In the genomic region with DNA sequence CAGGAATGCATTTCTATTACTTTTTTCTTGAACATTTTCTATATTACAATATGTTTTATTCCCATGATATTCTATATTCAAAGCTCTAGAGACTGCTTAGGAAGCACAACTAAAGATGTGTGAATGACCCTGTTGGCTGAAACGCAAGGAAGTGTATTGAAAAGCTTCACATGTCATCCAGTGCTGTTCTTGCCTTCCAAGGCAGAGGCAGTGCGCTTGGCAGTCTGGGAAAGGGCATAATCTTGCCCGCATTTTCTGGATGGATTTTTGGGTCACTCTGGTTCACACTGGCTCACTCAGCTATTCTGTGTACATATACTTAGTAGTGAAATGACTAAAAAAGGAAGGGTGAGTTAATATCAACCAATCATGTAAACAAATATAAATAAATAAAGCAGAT, we compare ENCODE assay signal across 16 cellular contexts.
DNase-seq lines count a peak whose midpoint lies in the region; TF ChIP-seq lines count a peak whose summit lies in the region.
"Had no signal": no experiment of that assay in that cellular context is flagged by ENCODE, and none has a peak within 500 bp of the region (broad histone marks: within the 10 kb centered on the region; RNA-seq: fewer than 3 reads in every experiment).

No MANE protein-coding gene starts in this region.

- DNase-seq in G401 (ENCODE audit: low spot score): peak; percentile 53
- peak; percentile 31 to 57 for DNase-seq in NCI-H446 (lab: John Stamatoyannopoulos, UW)
- peak; percentile 14 for DNase-seq in dedifferentiated amniotic fluid mesenchymal stem cell (ENCODE audit: extremely low spot score)
- DNase-seq in neural progenitor cell (ENCODE audit: low spot score): no peak
- no peak for DNase-seq in activated CD4-positive, alpha-beta T cell treated with anti-CD3 and anti-CD28 coated beads for 1 hour
- DNase-seq in ureter (ENCODE audit: low spot score): no peak
- DNase-seq in activated CD8-positive, alpha-beta memory T cell treated with anti-CD3 and anti-CD28 coated beads for 24 hours: no peak
- DNase-seq: CD4-positive, alpha-beta memory T cell; DMS79; GDM1; Karpas-422; NCI-H1417; NCI-H2029 treated with DMSO at 0.1 percent for 48 hours; NCI-H226 had no signal

- H3K9me3 Mint-ChIP-seq in neural progenitor cell: no peaks in the 10 kb centered on the region
- H3K9me3 Mint-ChIP-seq: CD4-positive, alpha-beta memory T cell had no signal

- no peaks in the 10 kb centered on the region for H3K27me3 ChIP-seq in neural progenitor cell
- H3K27me3 ChIP-seq: SJSA1 had no signal

- peaks cover 27% of the 10 kb centered on the region for H3K36me3 Mint-ChIP-seq in neural progenitor cell

- no peak overlapping the region for H3K9ac ChIP-seq in neural progenitor cell

- H3K27ac ChIP-seq in neural progenitor cell: no peak overlapping the region
- H3K27ac ChIP-seq: SJSA1 had no signal

- H2AFZ ChIP-seq in neural progenitor cell (replicated peaks): no peak overlapping the region

- H3K27ac Mint-ChIP-seq in neural progenitor cell: peak overlapping the region; percentile 38
- H3K27ac Mint-ChIP-seq: B cell; CD4-positive, alpha-beta memory T cell had no signal

- no peaks in the 10 kb centered on the region for H4K20me1 ChIP-seq in neural progenitor cell (ENCODE audit: low read depth)

- no peaks in the 10 kb centered on the region for H3K79me2 ChIP-seq in neural progenitor cell (ENCODE audit: low read depth)

- H3K36me3 ChIP-seq in neural progenitor cell: no peaks in the 10 kb centered on the region

- no peak overlapping the region for H3K4me3 ChIP-seq in neural progenitor cell
- H3K4me3 ChIP-seq: SJSA1 had no signal

- H3K4me1 Mint-ChIP-seq in neural progenitor cell: peaks cover 29% of the 10 kb centered on the region

- no peaks in the 10 kb centered on the region for H3K9me3 ChIP-seq in neural progenitor cell (ENCODE audit: low read depth)
- H3K9me3 ChIP-seq: SJSA1 had no signal

- peaks cover 9% of the 10 kb centered on the region for H3K4me1 ChIP-seq in neural progenitor cell

- no peak overlapping the region for H3K4me3 Mint-ChIP-seq in neural progenitor cell
- H3K4me3 Mint-ChIP-seq: B cell; CD4-positive, alpha-beta memory T cell had no signal

- H3F3A ChIP-seq in neural progenitor cell (ENCODE audit: low read depth): no peaks in the 10 kb centered on the region

- H3K4me2 ChIP-seq in neural progenitor cell: no peak overlapping the region

- in situ Hi-C loops in G401 (cut with HindIII; ENCODE audit: low sequenced_read_pairs): no loop called here

- TF ChIP-seq CTCF in neural progenitor cell (IDR thresholded peaks at IDR 0.05): no peak

- no peaks in the 10 kb centered on the region for H3K27me3 Mint-ChIP-seq in neural progenitor cell (ENCODE audit: insufficient read depth, low read depth)
- H3K27me3 Mint-ChIP-seq: B cell; CD4-positive, alpha-beta memory T cell had no signal

Comparison
In these comparisons a context has a peak if more than half of its experiments do, and no peak if none do; other contexts are left out.
1. DNase-seq: peak in G401 (single experiment), NCI-H446 (2 of 2) and dedifferentiated amniotic fluid mesenchymal stem cell (single experiment); none in neural progenitor cell (single experiment), activated CD4-positive, alpha-beta T cell treated with anti-CD3 and anti-CD28 coated beads for 1 hour (single experiment), ureter (single experiment) and activated CD8-positive, alpha-beta memory T cell treated with anti-CD3 and anti-CD28 coated beads for 24 hours (single experiment).